Comparison of ENCODE assay signal across 32 cellular contexts in genomic region chr7:23264916-23265458, GRCh38. TPM values are rescaled to one million over a fixed set of nuclear protein-coding genes. Genes with fewer than 3 reads are reported as not detected.
DNase-seq lines count a peak whose midpoint lies in the region; ATAC-seq, FAIRE-seq and TF ChIP-seq lines count a peak whose summit lies in the region.
"Had no signal": no experiment of that assay in that cellular context is flagged by ENCODE, and none has a peak within 500 bp of the region (broad histone marks: within the 10 kb centered on the region; RNA-seq: fewer than 3 reads in every experiment).

No MANE protein-coding gene starts in this region.

- 0 out of 2 replicates have a peak, but pooled peaks cover 1% of the 10 kb centered on the region for H3K9me3 ChIP-seq in K562 (replicated peaks; ENCODE audit: control insufficient read depth, insufficient read depth, low read depth, low read length)
- H3K9me3 ChIP-seq: neutrophil, psoas muscle, upper lobe of right lung had no signal

- H3K27ac ChIP-seq in K562 (ENCODE audit: extremely low read depth, low read depth, low read length), result no peak overlapping the region
- H3K27ac ChIP-seq: KMS-11, neutrophil, psoas muscle, upper lobe of right lung had no signal

- no peak for FAIRE-seq in K562 (lab: Jason Lieb, UNC)
- FAIRE-seq: bronchial epithelial cell, colon, G401.6, HTR-8/SVneo had no signal

- no peaks in the 10 kb centered on the region for H3K9me1 ChIP-seq in K562 (ENCODE audit: control insufficient read depth, insufficient read depth, low read length)

- peak; percentile 63 for ATAC-seq in GM19463 (IDR thresholded peaks at IDR 0.05; ENCODE audit: unreplicated experiment)
- ATAC-seq in HG02870 (IDR thresholded peaks at IDR 0.05; ENCODE audit: unreplicated experiment), result peak; percentile 69
- no peak for ATAC-seq in K562
- ATAC-seq: CD8-positive, alpha-beta T cell; left colon; Panc1; psoas muscle; upper lobe of right lung had no signal

- H3K27ac Mint-ChIP-seq in activated CD4-positive, alpha-beta memory T cell treated with anti-CD3 and anti-CD28 coated beads for 36 hours, result no peak overlapping the region
- no peak overlapping the region for H3K27ac Mint-ChIP-seq in activated CD4-positive, alpha-beta memory T cell treated with anti-CD3 and anti-CD28 coated beads, Interleukin-2, amount 10 ng/mL, durations not matched to agents 7 days and 5 days
- H3K27ac Mint-ChIP-seq in T-helper 2 cell treated with Interferon-gamma antibody and Interleukin-4, amounts not matched to agents 5 μg/mL and 100 μg/mL, for 36 hours, result no peak overlapping the region
- H3K27ac Mint-ChIP-seq: CD8-positive, alpha-beta T cell; H9 had no signal

- in situ Hi-C loops in K562 (cut with MboI), result loop anchor here (25.0 kb wide), 2 partner anchors 447 to 728 kb away; partner anchors contain the start of gene STK31

- intact Hi-C loops in activated CD4-positive, alpha-beta memory T cell treated with anti-CD3 and anti-CD28 coated beads for 36 hours (cut with micrococcal nuclease), result loop anchor here (5.0 kb wide), 1 partner anchor 178 kb away; no protein-coding TSS in a partner anchor
- intact Hi-C loops in K562 (cut with micrococcal nuclease), result loop anchor here (5.0 kb wide), 1 partner anchor 78 kb away; no protein-coding TSS in a partner anchor

- TF ChIP-seq RAD21 in K562 (CRISPR knock-in tag; conservative IDR thresholded peaks at IDR 0.05 in 1 of 2, IDR thresholded peaks at IDR 0.05 in 1 of 2), result no peak

- no peak for TF ChIP-seq CTCF in K562 (IDR thresholded peaks at IDR 0.05 in 2 of 3, conservative IDR thresholded peaks at IDR 0.05 in 1 of 3; ENCODE audit: insufficient read depth in 2 of 3, low read depth in 1 of 3, low read length in 3 of 3)

- CTCF ChIA-PET in activated CD4-positive, alpha-beta memory T cell treated with anti-CD3 and anti-CD28 coated beads for 36 hours (lab: Charles Lee), result interaction anchor here (0.7 to 8.3 kb wide), 4 partner anchors 9 to 198 kb away, joined by 3 to 129 read pairs (median 3); partner anchors contain the start of gene MALSU1
- CTCF ChIA-PET in activated CD4-positive, alpha-beta memory T cell treated with anti-CD3 and anti-CD28 coated beads, Interleukin-2, amount 10 ng/mL, durations not matched to agents 7 days and 5 days (lab: Charles Lee), result interaction anchor here (0.6 to 7.5 kb wide), 5 partner anchors 7 to 305 kb away, joined by 3 to 90 read pairs (median 4); no protein-coding TSS in a partner anchor
- CTCF ChIA-PET in K562 (lab: Yijun Ruan, JAX; ENCODE audit: low intra/inter-chr PET ratio), result no interaction called here

- no peak for TF ChIP-seq EP300 in K562 (IDR thresholded peaks at IDR 0.05; ENCODE audit: low read length)

- DNase-seq in activated CD4-positive, alpha-beta memory T cell treated with anti-CD3 and anti-CD28 coated beads for 36 hours, result peak; percentile 50
- no peak for DNase-seq in activated CD4-positive, alpha-beta memory T cell treated with anti-CD3 and anti-CD28 coated beads, Interleukin-2, amount 10 ng/mL, durations not matched to agents 7 days and 5 days
- no peak for DNase-seq in K562 (ENCODE audit: extremely low read depth in 1 of 4, low spot score in 3 of 4)
- no peak for DNase-seq in stimulated activated naive CD4-positive, alpha-beta T cell (lab: John Stamatoyannopoulos, UW)
- DNase-seq in T-helper 2 cell treated with Interferon-gamma antibody and Interleukin-4, amounts not matched to agents 5 μg/mL and 100 μg/mL, for 36 hours (ENCODE audit: low spot score), result no peak
- no peak for DNase-seq in foreskin melanocyte
- DNase-seq: activated CD4-positive, alpha-beta T cell treated with anti-CD3 and anti-CD28 coated beads for 1 hour; activated naive CD4-positive, alpha-beta T cell treated with Interleukin-2 at 50 U/mL for 16 hours; activated T-cell treated with anti-CD3 and anti-CD28 coated beads, Interleukin-2, amount 50 U/mL, for 4 hours; CD8-positive, alpha-beta T cell; DMS153; effector CD8-positive, alpha-beta T cell; erythroblast; H9; left colon; mesenchymal stem cell; NCI-H1694 treated with DMSO at 0.1 percent for 48 hours; NCI-H2171 treated with DMSO at 0.1 percent for 48 hours; NCI-H524 treated with DMSO at 0.1 percent for 48 hours; psoas muscle; SIG-M5; substantia nigra; upper lobe of right lung had no signal

- H3K79me2 ChIP-seq in K562 (ENCODE audit: control insufficient read depth, insufficient read depth, low read length), result no peaks in the 10 kb centered on the region

- POLR2A ChIA-PET in activated CD4-positive, alpha-beta memory T cell treated with anti-CD3 and anti-CD28 coated beads for 36 hours (lab: Charles Lee), result interaction anchor here (0.6 kb wide), 1 partner anchor 141 kb away, joined by 5 read pairs; no protein-coding TSS in a partner anchor
- POLR2A ChIA-PET in activated CD4-positive, alpha-beta memory T cell treated with anti-CD3 and anti-CD28 coated beads, Interleukin-2, amount 10 ng/mL, durations not matched to agents 7 days and 5 days (lab: Charles Lee), result no interaction called here
- POLR2A ChIA-PET in K562 (lab: Yijun Ruan, JAX), result interaction anchor here (1.2 kb wide), 1 partner anchor 10 kb away, joined by 4 read pairs; no protein-coding TSS in a partner anchor

- H3K9me3 Mint-ChIP-seq in activated CD4-positive, alpha-beta memory T cell treated with anti-CD3 and anti-CD28 coated beads for 36 hours, result no peaks in the 10 kb centered on the region
- H3K9me3 Mint-ChIP-seq in activated CD4-positive, alpha-beta memory T cell treated with anti-CD3 and anti-CD28 coated beads, Interleukin-2, amount 10 ng/mL, durations not matched to agents 7 days and 5 days, result no peaks in the 10 kb centered on the region
- no peaks in the 10 kb centered on the region for H3K9me3 Mint-ChIP-seq in T-helper 2 cell treated with Interferon-gamma antibody and Interleukin-4, amounts not matched to agents 5 μg/mL and 100 μg/mL, for 36 hours
- H3K9me3 Mint-ChIP-seq: activated T-cell treated with anti-CD3 and anti-CD28 coated beads, Interleukin-2, amount 50 U/mL, for 4 hours; CD8-positive, alpha-beta T cell; H9 had no signal

- H3K27me3 ChIP-seq in K562 (ENCODE audit: control insufficient read depth in 2 of 2, insufficient read depth in 2 of 2, low read length in 2 of 2), result 0 out of 5 replicates have a peak, but pooled peaks cover 0 to 4% of the 10 kb centered on the region in 2 experiments
- H3K27me3 ChIP-seq: neutrophil, upper lobe of right lung had no signal

- peaks cover 3% of the 10 kb centered on the region for H3K27me3 Mint-ChIP-seq in activated CD4-positive, alpha-beta memory T cell treated with anti-CD3 and anti-CD28 coated beads for 36 hours
- peaks cover 3% of the 10 kb centered on the region for H3K27me3 Mint-ChIP-seq in activated CD4-positive, alpha-beta memory T cell treated with anti-CD3 and anti-CD28 coated beads, Interleukin-2, amount 10 ng/mL, durations not matched to agents 7 days and 5 days
- H3K27me3 Mint-ChIP-seq in T-helper 2 cell treated with Interferon-gamma antibody and Interleukin-4, amounts not matched to agents 5 μg/mL and 100 μg/mL, for 36 hours (ENCODE audit: low read depth), result peaks cover 7% of the 10 kb centered on the region

- H3K4me1 Mint-ChIP-seq in activated CD4-positive, alpha-beta memory T cell treated with anti-CD3 and anti-CD28 coated beads for 36 hours (ENCODE audit: low read depth), result peaks cover 10% of the 10 kb centered on the region
- H3K4me1 Mint-ChIP-seq in activated CD4-positive, alpha-beta memory T cell treated with anti-CD3 and anti-CD28 coated beads, Interleukin-2, amount 10 ng/mL, durations not matched to agents 7 days and 5 days, result peaks cover 5% of the 10 kb centered on the region
- peaks cover 2% of the 10 kb centered on the region for H3K4me1 Mint-ChIP-seq in T-helper 2 cell treated with Interferon-gamma antibody and Interleukin-4, amounts not matched to agents 5 μg/mL and 100 μg/mL, for 36 hours (ENCODE audit: low read depth)
- H3K4me1 Mint-ChIP-seq: H9 had no signal

- H3K4me3 ChIP-seq in K562, result no peak overlapping the region
- H3K4me3 ChIP-seq: psoas muscle, upper lobe of right lung had no signal

- H2AFZ ChIP-seq in K562 (ENCODE audit: low read depth, low read length), result peak overlapping the region; percentile 42; the same call in 1 of the 2 replicates

- no peak overlapping the region for H3K9ac ChIP-seq in K562 (ENCODE audit: insufficient read depth in 1 of 2, low read depth in 2 of 2, low read length in 2 of 2)
- H3K9ac ChIP-seq: KMS-11 had no signal

- H4K20me1 ChIP-seq in K562 (replicated peaks; ENCODE audit: control insufficient read depth, insufficient read depth, low read length), result no peaks in the 10 kb centered on the region

- 8% methylated on average over 7 of the region's 7 CpGs for whole genome bisulfite sequencing in K562 (ENCODE audit: insufficient coverage, low coverage, missing lambda C conversion rate)

- TF ChIP-seq POLR2A in K562 (conservative IDR thresholded peaks at IDR 0.05), result no peak

- H3K36me3 ChIP-seq in K562 (ENCODE audit: control insufficient read depth, insufficient read depth, low read length), result no peaks in the 10 kb centered on the region
- H3K36me3 ChIP-seq: neutrophil had no signal

- no peaks in the 10 kb centered on the region for H3K36me3 Mint-ChIP-seq in activated CD4-positive, alpha-beta memory T cell treated with anti-CD3 and anti-CD28 coated beads for 36 hours
- H3K36me3 Mint-ChIP-seq in activated CD4-positive, alpha-beta memory T cell treated with anti-CD3 and anti-CD28 coated beads, Interleukin-2, amount 10 ng/mL, durations not matched to agents 7 days and 5 days (ENCODE audit: low read depth), result no peaks in the 10 kb centered on the region
- no peaks in the 10 kb centered on the region for H3K36me3 Mint-ChIP-seq in T-helper 2 cell treated with Interferon-gamma antibody and Interleukin-4, amounts not matched to agents 5 μg/mL and 100 μg/mL, for 36 hours (ENCODE audit: low read depth)
- H3K36me3 Mint-ChIP-seq: CD8-positive, alpha-beta T cell had no signal

- H3K4me2 ChIP-seq in K562 (ENCODE audit: insufficient read depth, low read length), result no peak overlapping the region
- H3K4me2 ChIP-seq: KMS-11 had no signal

- BruUV-seq in K562 (replicated peaks; lab: Mats Ljungman, UMichigan), result no TSS peak

- no peak overlapping the region for H3K4me3 Mint-ChIP-seq in activated CD4-positive, alpha-beta memory T cell treated with anti-CD3 and anti-CD28 coated beads for 36 hours
- no peak overlapping the region for H3K4me3 Mint-ChIP-seq in activated CD4-positive, alpha-beta memory T cell treated with anti-CD3 and anti-CD28 coated beads, Interleukin-2, amount 10 ng/mL, durations not matched to agents 7 days and 5 days
- H3K4me3 Mint-ChIP-seq in T-helper 2 cell treated with Interferon-gamma antibody and Interleukin-4, amounts not matched to agents 5 μg/mL and 100 μg/mL, for 36 hours, result no peak overlapping the region
- H3K4me3 Mint-ChIP-seq: activated T-cell treated with anti-CD3 and anti-CD28 coated beads, Interleukin-2, amount 50 U/mL, for 4 hours; CD8-positive, alpha-beta T cell; H9 had no signal

- H3K4me1 ChIP-seq in K562 (replicated peaks in 1 of 2; ENCODE audit: control insufficient read depth in 2 of 2, insufficient read depth in 2 of 2, low read length in 2 of 2), result peaks cover 0 to 2% of the 10 kb centered on the region in 2 experiments; a peak in 2 of 5 replicates
- H3K4me1 ChIP-seq: psoas muscle, upper lobe of right lung had no signal

RNA-seq across cellular contexts. Expression of gene GPNMB, which starts 18.4 kb away (rescaled TPM):
- total RNA-seq in activated CD4-positive, alpha-beta memory T cell treated with anti-CD3 and anti-CD28 coated beads for 36 hours, result under 1 TPM in 1 of 2 experiments, not detected in 1; 0.43 TPM
- total RNA-seq in activated CD4-positive, alpha-beta memory T cell treated with anti-CD3 and anti-CD28 coated beads, Interleukin-2, amount 10 ng/mL, durations not matched to agents 7 days and 5 days, result under 1 TPM; 0.28 to 0.38 TPM
- total RNA-seq in K562 (2011; cell fraction: chromatin; rRNA removed; ENCODE audit: low replicate concordance), result not detected in 2 replicates
- not detected in 2 replicates for total RNA-seq in K562 (2011; cell fraction: nucleolus; rRNA removed)
- total RNA-seq in K562 (2011; cell fraction: nucleoplasm; rRNA removed), result 0.51 TPM in 1 of 2 replicates, not detected in the other
- total RNA-seq in K562 (2014; rRNA removed) (0.24 and 0.64 TPM in 2 replicates), K562 (2014; rRNA removed; fragmentation: Illumina TruSeq; extraction: Trizol) (0.15 and 0.26 TPM in 2 replicates), K562 (2015; rRNA removed; fragmentation: Illumina TruSeq; extraction: Trizol) (0.18 and 0.41 TPM in 2 replicates), K562 (2021) (0.20 and 0.54 TPM in 2 replicates)
- polyA plus RNA-seq in K562 (2011; rRNA removed) (0.03 and 0.35 TPM in 2 replicates), K562 (2014; fragmentation: Illumina TruSeq; extraction: Trizol) (0.33 and 0.80 TPM in 2 replicates), K562 (2014; fragmentation: Nextera tagmentation; extraction: Ambion mirVana) (under 1 TPM; 0.31 to 0.67 TPM), K562 (2014; rRNA removed) (0.11 and 0.72 TPM in 2 replicates)
- polyA plus RNA-seq in K562 (2011; cell fraction: cytosol; rRNA removed), result 0.03 and 0.07 TPM in 2 replicates
- 0.10 and 0.23 TPM in 2 replicates for polyA plus RNA-seq in K562 (2011; cell fraction: nucleus; rRNA removed)
- polyA plus RNA-seq in K562 (2012), result 0.18 and 0.22 TPM in 2 replicates
- not detected in 2 replicates for polyA minus RNA-seq in K562 (2011; rRNA and poly(A)+ RNA removed)
- polyA minus RNA-seq in K562 (2011; cell fraction: cytosol; rRNA and poly(A)+ RNA removed), result not detected in 2 replicates
- 0.40 TPM in 1 of 2 replicates, not detected in the other for polyA minus RNA-seq in K562 (2011; cell fraction: nucleus; rRNA and poly(A)+ RNA removed)
- total RNA-seq: CD8-positive, alpha-beta T cell had no signal

RNA-seq across cellular contexts. Expression of gene MALSU1, which starts 34.2 kb away (rescaled TPM):
- total RNA-seq in activated CD4-positive, alpha-beta memory T cell treated with anti-CD3 and anti-CD28 coated beads for 36 hours, result 100 to 1,000 TPM; 100 to 101 TPM
- total RNA-seq in activated CD4-positive, alpha-beta memory T cell treated with anti-CD3 and anti-CD28 coated beads, Interleukin-2, amount 10 ng/mL, durations not matched to agents 7 days and 5 days, result 10 to 100 TPM; 49.8 to 51.8 TPM
- total RNA-seq in K562 (2011; cell fraction: chromatin; rRNA removed; ENCODE audit: low replicate concordance), result 28.7 and 47.3 TPM in 2 replicates
- 20.0 and 22.1 TPM in 2 replicates for total RNA-seq in K562 (2011; cell fraction: nucleolus; rRNA removed)
- 22.9 and 23.3 TPM in 2 replicates for total RNA-seq in K562 (2011; cell fraction: nucleoplasm; rRNA removed)
- total RNA-seq in K562 (2014; rRNA removed) (221 and 308 TPM in 2 replicates), K562 (2014; rRNA removed; fragmentation: Illumina TruSeq; extraction: Trizol) (81.2 and 83.4 TPM in 2 replicates), K562 (2015; rRNA removed; fragmentation: Illumina TruSeq; extraction: Trizol) (76.8 and 80.0 TPM in 2 replicates), K562 (2021) (100 and 101 TPM in 2 replicates)
- polyA plus RNA-seq in K562 (2011; rRNA removed) (70.6 and 93.3 TPM in 2 replicates), K562 (2014; fragmentation: Illumina TruSeq; extraction: Trizol) (48.2 and 82.9 TPM in 2 replicates), K562 (2014; fragmentation: Nextera tagmentation; extraction: Ambion mirVana) (10 to 100 TPM; 12.3 to 14.4 TPM), K562 (2014; rRNA removed) (141 and 180 TPM in 2 replicates)
- 72.5 and 84.7 TPM in 2 replicates for polyA plus RNA-seq in K562 (2011; cell fraction: cytosol; rRNA removed)
- polyA plus RNA-seq in K562 (2011; cell fraction: nucleus; rRNA removed), result 37.3 and 38.5 TPM in 2 replicates
- polyA plus RNA-seq in K562 (2012), result 38.9 and 109 TPM in 2 replicates
- 82.0 and 88.4 TPM in 2 replicates for polyA minus RNA-seq in K562 (2011; rRNA and poly(A)+ RNA removed)
- polyA minus RNA-seq in K562 (2011; cell fraction: cytosol; rRNA and poly(A)+ RNA removed), result 42.1 and 47.6 TPM in 2 replicates
- polyA minus RNA-seq in K562 (2011; cell fraction: nucleus; rRNA and poly(A)+ RNA removed), result 24.0 and 39.0 TPM in 2 replicates
